ENCODE assay signal across 11 cellular contexts in the genomic region with DNA sequence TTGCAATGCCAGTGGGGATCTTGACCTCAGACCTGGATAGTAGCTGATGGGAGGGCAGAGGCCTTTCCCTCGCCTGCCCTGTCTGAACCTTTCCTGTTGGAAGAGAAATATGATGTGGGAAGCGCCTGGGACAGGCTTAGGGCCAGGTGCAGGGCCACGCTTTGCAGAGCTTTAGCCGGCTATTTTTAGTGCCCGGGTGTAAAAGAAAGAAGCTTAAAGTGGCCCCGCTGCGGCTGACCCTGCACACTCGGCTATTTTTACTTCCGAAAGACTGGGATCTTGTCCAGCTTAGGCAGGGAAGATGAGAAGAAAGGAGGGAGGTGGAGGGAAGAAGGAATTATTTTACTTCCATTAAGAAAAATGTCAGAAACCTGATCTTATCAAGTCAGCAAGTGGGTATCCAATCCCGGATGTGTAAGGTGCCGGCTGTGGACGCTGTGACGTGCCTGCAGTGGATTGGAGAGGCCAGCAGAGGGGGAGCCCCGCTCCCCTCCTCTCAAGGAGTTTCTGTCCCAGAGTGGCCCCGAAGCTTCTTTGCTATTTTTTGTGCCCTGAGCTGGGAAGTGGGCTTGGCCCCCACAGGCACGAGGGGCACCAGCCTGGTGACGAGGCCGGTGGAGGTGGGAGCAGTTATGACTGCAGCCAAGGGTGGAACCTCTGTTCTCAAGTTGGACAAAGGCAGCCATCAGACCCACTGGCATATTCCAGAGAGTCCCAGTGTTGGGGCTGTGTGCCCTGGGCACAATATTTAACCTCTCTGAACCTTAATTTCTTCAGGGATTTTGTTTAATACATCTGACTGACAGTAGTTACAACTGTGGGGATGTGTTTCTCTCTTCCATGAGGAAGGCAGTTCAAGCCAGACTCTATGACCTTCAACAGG.
A peak's percentile ranks its signal among the peaks of the same experiment; 100 is the strongest.
DNase-seq lines count a peak whose midpoint lies in the region; ATAC-seq and TF ChIP-seq lines count a peak whose summit lies in the region.
"Had no signal": no experiment of that assay in that cellular context is flagged by ENCODE, and none has a peak within 500 bp of the region (broad histone marks: within the 10 kb centered on the region; RNA-seq: fewer than 3 reads in every experiment).

No MANE protein-coding gene starts in this region.

- CTCF ChIA-PET in GM10248 (lab: Yijun Ruan, JAX), result interaction anchor here (0.7 to 2.5 kb wide), 9 partner anchors 9 to 395 kb away, joined by 3 to 13 read pairs (median 4); no protein-coding TSS in a partner anchor

- ATAC-seq in HG02571 (IDR thresholded peaks at IDR 0.05; ENCODE audit: unreplicated experiment) (no peak), HG03432 (IDR thresholded peaks at IDR 0.05; ENCODE audit: unreplicated experiment) (no peak)

- no peak overlapping the region for H3K4me3 ChIP-seq in HFF-Myc (replicated peaks; ENCODE audit: low read depth, low read length)

- POLR2A ChIA-PET in GM10248 (lab: Yijun Ruan, JAX), result no interaction called here

- TF ChIP-seq CTCF in HFF-Myc (IDR thresholded peaks at IDR 0.05; ENCODE audit: low read depth, low read length, missing control alignments) (peak; percentile 14), GM10248 (IDR thresholded peaks at IDR 0.05; ENCODE audit: control extremely low read depth, extremely low read depth, low read depth, missing control alignments) (no peak)

- DNase-seq in HFF-Myc (ENCODE audit: extremely low read depth, low read depth), result no peak
- DNase-seq in astrocyte of the hippocampus (ENCODE audit: low read depth, low spot score), result peak; percentile 23
- DNase-seq in iris pigment epithelial cell (ENCODE audit: low read depth), result peak; percentile 26
- DNase-seq in stromal cell of bone marrow (ENCODE audit: low read depth), result peak; percentile 1
- no peak for DNase-seq in GM10248 (ENCODE audit: extremely low spot score)
- DNase-seq in activated CD8-positive, alpha-beta memory T cell treated with anti-CD3 and anti-CD28 coated beads, Interleukin-2, amount 50 U/mL, for 48 hours, result no peak
- DNase-seq: activated gamma-delta T cell, MV-4-11, occipital lobe had no signal

Comparison
In these comparisons a context has a peak if more than half of its experiments do, and no peak if none do; other contexts are left out.
1. DNase-seq: peak in astrocyte of the hippocampus (single experiment), iris pigment epithelial cell (single experiment) and stromal cell of bone marrow (single experiment); none in HFF-Myc (single experiment), GM10248 (single experiment) and activated CD8-positive, alpha-beta memory T cell treated with anti-CD3 and anti-CD28 coated beads, Interleukin-2, amount 50 U/mL, for 48 hours (single experiment).